ENCODE assay signal across 18 cellular contexts in genomic region chr13:35702316-35702715, GRCh38.
DNase-seq lines count a peak whose midpoint lies in the region; ATAC-seq, FAIRE-seq and TF ChIP-seq lines count a peak whose summit lies in the region.
"Had no signal": no experiment of that assay in that cellular context is flagged by ENCODE, and none has a peak within 500 bp of the region (broad histone marks: within the 10 kb centered on the region; RNA-seq: fewer than 3 reads in every experiment).

No MANE protein-coding gene starts in this region.

- no peak for TF ChIP-seq EP300 in suprapubic skin (IDR thresholded peaks at IDR 0.05)

- TF ChIP-seq POLR2A in suprapubic skin (IDR thresholded peaks at IDR 0.05), result no peak

- no peaks in the 10 kb centered on the region for H3K36me3 ChIP-seq in left ventricle myocardium inferior
- no peaks in the 10 kb centered on the region for H3K36me3 ChIP-seq in SJSA1
- no peaks in the 10 kb centered on the region for H3K36me3 ChIP-seq in suprapubic skin
- H3K36me3 ChIP-seq: HAP-1 had no signal

- FAIRE-seq in HTR-8/SVneo (lab: Jason Lieb, UNC), result no peak
- FAIRE-seq: GM12891, GM18507, H54 had no signal

- H3K27ac ChIP-seq in left ventricle myocardium inferior (replicated peaks), result peak overlapping the region; percentile 10
- peak overlapping the region; percentile 10; the same call in 1 of the 2 replicates for H3K27ac ChIP-seq in SJSA1
- H3K27ac ChIP-seq in suprapubic skin, result no peak overlapping the region

- H3K4me1 ChIP-seq in left ventricle myocardium inferior, result no peaks in the 10 kb centered on the region
- peaks cover 71% of the 10 kb centered on the region for H3K4me1 ChIP-seq in SJSA1 (replicated peaks)
- peaks cover 4% of the 10 kb centered on the region for H3K4me1 ChIP-seq in suprapubic skin

- H3K9me3 ChIP-seq in left ventricle myocardium inferior (replicated peaks), result no peaks in the 10 kb centered on the region
- H3K9me3 ChIP-seq in SJSA1 (replicated peaks), result no peaks in the 10 kb centered on the region
- no peaks in the 10 kb centered on the region for H3K9me3 ChIP-seq in suprapubic skin
- H3K9me3 ChIP-seq: HAP-1 had no signal

- no peak for DNase-seq in left ventricle myocardium inferior
- DNase-seq in Right ventricle myocardium superior, result no peak
- DNase-seq in SJSA1 (ENCODE audit: low read depth in 1 of 2, low spot score in 2 of 2), result no peak
- DNase-seq in suprapubic skin (ENCODE audit: low spot score in 2 of 2), result peak; percentile 4 to 11
- no peak for DNase-seq in HTR-8/SVneo (ENCODE audit: insufficient read length, low spot score)
- DNase-seq: C1 segment of cervical spinal cord; Calu3; CD4-positive, alpha-beta memory T cell; COR-L47; DMS53; DMS79 treated with DMSO at 0.1 percent for 48 hours; GF-D8; GOT3 had no signal

- ATAC-seq in Right ventricle myocardium superior (ENCODE audit: poor library complexity), result no peak
- ATAC-seq in HG02571 (IDR thresholded peaks at IDR 0.05; ENCODE audit: unreplicated experiment), result no peak

- intact Hi-C loops in left ventricle myocardium inferior (cut with micrococcal nuclease) (no loop called here), Right ventricle myocardium superior (cut with DNase I) (no loop called here)

- WGBS in suprapubic skin, result 86% methylated on average over 2 of the region's 2 CpGs

- H3K4me3 ChIP-seq in left ventricle myocardium inferior (no peak overlapping the region), SJSA1 (no peak overlapping the region), suprapubic skin (no peak overlapping the region)
- H3K4me3 ChIP-seq: HAP-1 had no signal

- no peak for TF ChIP-seq CTCF in left ventricle myocardium inferior (IDR thresholded peaks at IDR 0.05; ENCODE audit: borderline replicate concordance)
- TF ChIP-seq CTCF in suprapubic skin (IDR thresholded peaks at IDR 0.05), result no peak

- H3K27me3 ChIP-seq in left ventricle myocardium inferior (ENCODE audit: low read depth) (peaks cover 18% of the 10 kb centered on the region), SJSA1 (replicated peaks) (no peaks in the 10 kb centered on the region), suprapubic skin (no peaks in the 10 kb centered on the region)

Comparison
In these comparisons a context has a peak if more than half of its experiments do, and no peak if none do; other contexts are left out.
1. DNase-seq: peak in suprapubic skin (2 of 2); none in left ventricle myocardium inferior (single experiment), Right ventricle myocardium superior (single experiment), SJSA1 (0 of 2) and HTR-8/SVneo (single experiment).